Comparison of ENCODE assay signal across 18 cellular contexts in genomic region chr5:139578348-139578724, GRCh38. TPM values are rescaled to one million over a fixed set of nuclear protein-coding genes. Genes with fewer than 3 reads are reported as not detected.
DNase-seq lines count a peak whose midpoint lies in the region; ATAC-seq lines count a peak whose summit lies in the region.
"Had no signal": no experiment of that assay in that cellular context is flagged by ENCODE, and none has a peak within 500 bp of the region (broad histone marks: within the 10 kb centered on the region; RNA-seq: fewer than 3 reads in every experiment).

No MANE protein-coding gene starts in this region.

- peak overlapping the region; percentile 83 for H3K27ac Mint-ChIP-seq in activated naive CD4-positive, alpha-beta T cell treated with anti-CD3 and anti-CD28 coated beads for 36 hours
- peak overlapping the region; percentile 67 for H3K27ac Mint-ChIP-seq in activated CD4-positive, alpha-beta memory T cell treated with anti-CD3 and anti-CD28 coated beads for 36 hours
- H3K27ac Mint-ChIP-seq in stimulated activated memory B cell treated with anti-CD40 and anti-IgM and Interleukin-4, amounts not matched to agents 10 μg/mL and 1 μg/mL and 100 μg/mL, for 72 hours = peak overlapping the region; percentile 30

- peaks cover 17% of the 10 kb centered on the region for H3K36me3 Mint-ChIP-seq in activated naive CD4-positive, alpha-beta T cell treated with anti-CD3 and anti-CD28 coated beads for 36 hours (ENCODE audit: low read depth)
- peaks cover 9% of the 10 kb centered on the region for H3K36me3 Mint-ChIP-seq in activated CD4-positive, alpha-beta memory T cell treated with anti-CD3 and anti-CD28 coated beads for 36 hours
- H3K36me3 Mint-ChIP-seq in stimulated activated memory B cell treated with anti-CD40 and anti-IgM and Interleukin-4, amounts not matched to agents 10 μg/mL and 1 μg/mL and 100 μg/mL, for 72 hours = peaks cover 27% of the 10 kb centered on the region

- POLR2A ChIA-PET in activated CD4-positive, alpha-beta memory T cell treated with anti-CD3 and anti-CD28 coated beads for 36 hours (lab: Charles Lee) = no interaction called here

- peak overlapping the region; percentile 75 for H3K27ac ChIP-seq in epithelial cell of prostate
- H3K27ac ChIP-seq: breast epithelium, pancreas, vagina had no signal

- H3K4me1 Mint-ChIP-seq in activated naive CD4-positive, alpha-beta T cell treated with anti-CD3 and anti-CD28 coated beads for 36 hours (ENCODE audit: low read depth) = peaks cover 70% of the 10 kb centered on the region
- peaks cover 58% of the 10 kb centered on the region for H3K4me1 Mint-ChIP-seq in activated CD4-positive, alpha-beta memory T cell treated with anti-CD3 and anti-CD28 coated beads for 36 hours (ENCODE audit: low read depth)
- H3K4me1 Mint-ChIP-seq in stimulated activated memory B cell treated with anti-CD40 and anti-IgM and Interleukin-4, amounts not matched to agents 10 μg/mL and 1 μg/mL and 100 μg/mL, for 72 hours = peaks cover 59% of the 10 kb centered on the region

- H3K4me3 Mint-ChIP-seq in activated naive CD4-positive, alpha-beta T cell treated with anti-CD3 and anti-CD28 coated beads for 36 hours = no peak overlapping the region
- H3K4me3 Mint-ChIP-seq in activated CD4-positive, alpha-beta memory T cell treated with anti-CD3 and anti-CD28 coated beads for 36 hours = no peak overlapping the region
- H3K4me3 Mint-ChIP-seq in stimulated activated memory B cell treated with anti-CD40 and anti-IgM and Interleukin-4, amounts not matched to agents 10 μg/mL and 1 μg/mL and 100 μg/mL, for 72 hours = no peak overlapping the region

- intact Hi-C loops in activated naive CD4-positive, alpha-beta T cell treated with anti-CD3 and anti-CD28 coated beads for 36 hours (cut with micrococcal nuclease) = loop anchor here (5.0 kb wide), 1 partner anchor 134 kb away; no protein-coding TSS in a partner anchor
- intact Hi-C loops in activated CD4-positive, alpha-beta memory T cell treated with anti-CD3 and anti-CD28 coated beads for 36 hours (cut with micrococcal nuclease) = no loop called here

- no peak for ATAC-seq in stimulated activated memory B cell treated with anti-CD40 and anti-IgM and Interleukin-4, amounts not matched to agents 10 μg/mL and 1 μg/mL and 100 μg/mL, for 72 hours
- ATAC-seq in GM18870 (IDR thresholded peaks at IDR 0.05; ENCODE audit: unreplicated experiment) (no peak), GM19395 (IDR thresholded peaks at IDR 0.05; ENCODE audit: unreplicated experiment) (no peak), HG03439 (IDR thresholded peaks at IDR 0.05; ENCODE audit: unreplicated experiment) (no peak)

- CTCF ChIA-PET in activated naive CD4-positive, alpha-beta T cell treated with anti-CD3 and anti-CD28 coated beads for 36 hours (lab: Charles Lee) = interaction anchor here (1.0 to 2.2 kb wide), 3 partner anchors 12 to 56 kb away, joined by 3 to 8 read pairs (median 3); no protein-coding TSS in a partner anchor
- CTCF ChIA-PET in activated CD4-positive, alpha-beta memory T cell treated with anti-CD3 and anti-CD28 coated beads for 36 hours (lab: Charles Lee) = interaction anchor here (0.9 kb wide), 1 partner anchor 141 kb away, joined by 3 read pairs; no protein-coding TSS in a partner anchor

- no peaks in the 10 kb centered on the region for H3K9me3 Mint-ChIP-seq in activated naive CD4-positive, alpha-beta T cell treated with anti-CD3 and anti-CD28 coated beads for 36 hours
- H3K9me3 Mint-ChIP-seq in activated CD4-positive, alpha-beta memory T cell treated with anti-CD3 and anti-CD28 coated beads for 36 hours = no peaks in the 10 kb centered on the region
- H3K9me3 Mint-ChIP-seq in stimulated activated memory B cell treated with anti-CD40 and anti-IgM and Interleukin-4, amounts not matched to agents 10 μg/mL and 1 μg/mL and 100 μg/mL, for 72 hours = no peaks in the 10 kb centered on the region

- H3K27me3 Mint-ChIP-seq in activated naive CD4-positive, alpha-beta T cell treated with anti-CD3 and anti-CD28 coated beads for 36 hours (ENCODE audit: low read depth) = no peaks in the 10 kb centered on the region
- H3K27me3 Mint-ChIP-seq in activated CD4-positive, alpha-beta memory T cell treated with anti-CD3 and anti-CD28 coated beads for 36 hours = no peaks in the 10 kb centered on the region
- no peaks in the 10 kb centered on the region for H3K27me3 Mint-ChIP-seq in stimulated activated memory B cell treated with anti-CD40 and anti-IgM and Interleukin-4, amounts not matched to agents 10 μg/mL and 1 μg/mL and 100 μg/mL, for 72 hours

- DNase-seq in activated naive CD4-positive, alpha-beta T cell treated with anti-CD3 and anti-CD28 coated beads for 36 hours = no peak
- no peak for DNase-seq in activated naive CD4-positive, alpha-beta T cell treated with Interleukin-2 at 50 U/mL for 16 hours
- DNase-seq in activated CD4-positive, alpha-beta memory T cell treated with anti-CD3 and anti-CD28 coated beads for 36 hours = no peak
- DNase-seq in epithelial cell of prostate (ENCODE audit: low read depth, low spot score) = no peak
- DNase-seq: activated CD4-positive, alpha-beta T cell treated with anti-CD3 and anti-CD28 coated beads for 4 hours; activated gamma-delta T cell; NCI-H1417; pancreas; Right ventricle myocardium superior; spleen; stomach; T-helper 9 cell had no signal

RNA-seq across cellular contexts. Expression of gene UBE2D2, which starts 17.2 kb away (rescaled TPM):
- 100 to 1,000 TPM; 221 to 243 TPM for total RNA-seq in activated naive CD4-positive, alpha-beta T cell treated with anti-CD3 and anti-CD28 coated beads for 36 hours
- total RNA-seq in activated CD4-positive, alpha-beta memory T cell treated with anti-CD3 and anti-CD28 coated beads for 36 hours = 100 to 1,000 TPM; 271 to 285 TPM

Comparison
In these comparisons a context has a peak if more than half of its experiments do, and no peak if none do; other contexts are left out.
1. H3K27ac Mint-ChIP-seq: peak in every context shown above with its lines; median percentile 83 in activated naive CD4-positive, alpha-beta T cell treated with anti-CD3 and anti-CD28 coated beads for 36 hours; 67 in activated CD4-positive, alpha-beta memory T cell treated with anti-CD3 and anti-CD28 coated beads for 36 hours; 30 in stimulated activated memory B cell treated with anti-CD40 and anti-IgM and Interleukin-4, amounts not matched to agents 10 μg/mL and 1 μg/mL and 100 μg/mL, for 72 hours.